ENCODE assay signal across 6 cellular contexts in genomic region chr3:49804141-49805041, GRCh38. TPM values are rescaled to one million over a fixed set of nuclear protein-coding genes. Genes with fewer than 3 reads are reported as not detected.
DNase-seq lines count a peak whose midpoint lies in the region; ATAC-seq and TF ChIP-seq lines count a peak whose summit lies in the region.

No MANE protein-coding gene starts in this region.

- intact Hi-C loops in sciatic nerve (cut with DNase I) = no loop called here

- H3K9me3 Mint-ChIP-seq in immature natural killer cell = peaks cover 0 to 2% (median 0%) of the 10 kb centered on the region in 6 donors

- H3K4me3 Mint-ChIP-seq in T-helper 17 cell (peak overlapping the region; percentile 95), immature natural killer cell (peak overlapping the region; percentile 70 to 93 (median 90))

- H3K27ac Mint-ChIP-seq in T-helper 17 cell (peak overlapping the region; percentile 79), immature natural killer cell (peak overlapping the region in 3 of 6 donors; percentile 17 to 67 (median 41))

- CTCF ChIA-PET in BJ (lab: Yijun Ruan, JAX) = interaction anchor here (1.0 to 13.4 kb wide), 10 partner anchors 8 to 125 kb away, joined by 3 to 287 read pairs (median 4); partner anchors contain the start of genes IP6K1, MON1A and UBA7

- H3K4me1 Mint-ChIP-seq in T-helper 17 cell (peaks cover 36% of the 10 kb centered on the region), immature natural killer cell (peaks cover 20 to 21% of the 10 kb centered on the region in 2 donors)

- no peaks in the 10 kb centered on the region for H3K27me3 ChIP-seq in BJ (ENCODE audit: control insufficient read depth, insufficient read depth, low read length)

- POLR2A ChIA-PET in BJ (lab: Charles Lee) = interaction anchor here (2.1 kb wide), 1 partner anchor 18 kb away, joined by 8 read pairs; the partner anchor contains the start of gene IP6K1

- H3K9me3 ChIP-seq in T-helper 17 cell (ENCODE audit: control insufficient read depth, low read length, poor library complexity, severe bottlenecking) = no peaks in the 10 kb centered on the region

- H3K4me3 ChIP-seq in BJ (ENCODE audit: low read depth, low read length) = peak overlapping the region; percentile 79

- peaks cover 17% of the 10 kb centered on the region for H3K27me3 Mint-ChIP-seq in T-helper 17 cell
- H3K27me3 Mint-ChIP-seq in immature natural killer cell (ENCODE audit: low read depth in 3 of 3) = peaks cover 6 to 10% (median 9%) of the 10 kb centered on the region in 3 donors

- H3K36me3 ChIP-seq in BJ (ENCODE audit: control insufficient read depth, insufficient read depth, low read length) = peaks cover 4% of the 10 kb centered on the region

- ATAC-seq in T-helper 17 cell = no peak
- ATAC-seq in GM19455 (IDR thresholded peaks at IDR 0.05; ENCODE audit: unreplicated experiment) = no peak
- no peak for ATAC-seq in GM21360 (IDR thresholded peaks at IDR 0.05; ENCODE audit: unreplicated experiment)
- no peak for ATAC-seq in sciatic nerve

- no peak for TF ChIP-seq CTCF in BJ (IDR thresholded peaks at IDR 0.05; ENCODE audit: insufficient read depth, low read depth, low read length)

- DNase-seq in BJ (ENCODE audit: low read depth) (no peak), T-helper 17 cell (no peak), immature natural killer cell (no peak), sciatic nerve (ENCODE audit: low spot score) (no peak)

- H3K36me3 Mint-ChIP-seq in T-helper 17 cell (ENCODE audit: low read depth) (peaks cover 2% of the 10 kb centered on the region), immature natural killer cell (peaks cover 0 to 9% (median 0%) of the 10 kb centered on the region in 3 donors)

RNA-seq across cellular contexts. Expression of gene INKA1, which starts 1.3 kb away (rescaled TPM):
- polyA plus RNA-seq in BJ (2011; rRNA removed) (3.1 and 4.4 TPM in 2 replicates), immature natural killer cell (1 to 10 TPM in 1 of 3 donors, not detected in 2; 1.2 TPM)
- polyA minus RNA-seq in BJ (2011; rRNA and poly(A)+ RNA removed) = 2.2 and 4.3 TPM in 2 replicates
- total RNA-seq in T-helper 17 cell (1 to 10 TPM in 1 of 2 donors, under 1 TPM in 1; 0.92 to 5.2 TPM), sciatic nerve (7.3 TPM)

RNA-seq across cellular contexts. Expression of gene CDHR4, which starts 4.7 kb away (rescaled TPM):
- polyA plus RNA-seq in BJ (2011; rRNA removed) = not detected in 2 replicates
- polyA minus RNA-seq in BJ (2011; rRNA and poly(A)+ RNA removed) = 0.15 and 0.62 TPM in 2 replicates
- total RNA-seq in T-helper 17 cell = under 1 TPM in 1 of 2 donors, not detected in 1; 0.37 TPM
- polyA plus RNA-seq in immature natural killer cell = not detected
- total RNA-seq in sciatic nerve = 1.6 TPM

RNA-seq across cellular contexts. Expression of gene UBA7, which starts 9.4 kb away (rescaled TPM):
- polyA plus RNA-seq in BJ (2011; rRNA removed) (32.9 and 62.5 TPM in 2 replicates), immature natural killer cell (10 to 100 TPM; 28.5 to 72.6 (median 54.7) TPM)
- 46.4 and 63.1 TPM in 2 replicates for polyA minus RNA-seq in BJ (2011; rRNA and poly(A)+ RNA removed)
- total RNA-seq in T-helper 17 cell (100 to 1,000 TPM; 173 to 198 TPM), sciatic nerve (73.9 TPM)

RNA-seq across cellular contexts. Expression of gene IP6K1, which starts 18.0 kb away (rescaled TPM):
- polyA plus RNA-seq in BJ (2011; rRNA removed) (35.8 and 54.4 TPM in 2 replicates), immature natural killer cell (10 to 100 TPM; 18.2 to 43.6 (median 23.7) TPM)
- 75.2 and 88.8 TPM in 2 replicates for polyA minus RNA-seq in BJ (2011; rRNA and poly(A)+ RNA removed)
- total RNA-seq in T-helper 17 cell (10 to 100 TPM; 54.1 to 56.4 TPM), sciatic nerve (47.6 TPM)

RNA-seq across cellular contexts. Expression of gene TRAIP, which starts 52.0 kb away (rescaled TPM):
- polyA plus RNA-seq in BJ (2011; rRNA removed) (4.9 and 5.8 TPM in 2 replicates), immature natural killer cell (1 to 10 TPM in 2 of 3 donors, not detected in 1; 1.4 to 1.5 TPM)
- 5.8 and 6.3 TPM in 2 replicates for polyA minus RNA-seq in BJ (2011; rRNA and poly(A)+ RNA removed)
- total RNA-seq in T-helper 17 cell (1 to 10 TPM; 4.8 to 5.5 TPM), sciatic nerve (4.2 TPM)
